In the genomic region with DNA sequence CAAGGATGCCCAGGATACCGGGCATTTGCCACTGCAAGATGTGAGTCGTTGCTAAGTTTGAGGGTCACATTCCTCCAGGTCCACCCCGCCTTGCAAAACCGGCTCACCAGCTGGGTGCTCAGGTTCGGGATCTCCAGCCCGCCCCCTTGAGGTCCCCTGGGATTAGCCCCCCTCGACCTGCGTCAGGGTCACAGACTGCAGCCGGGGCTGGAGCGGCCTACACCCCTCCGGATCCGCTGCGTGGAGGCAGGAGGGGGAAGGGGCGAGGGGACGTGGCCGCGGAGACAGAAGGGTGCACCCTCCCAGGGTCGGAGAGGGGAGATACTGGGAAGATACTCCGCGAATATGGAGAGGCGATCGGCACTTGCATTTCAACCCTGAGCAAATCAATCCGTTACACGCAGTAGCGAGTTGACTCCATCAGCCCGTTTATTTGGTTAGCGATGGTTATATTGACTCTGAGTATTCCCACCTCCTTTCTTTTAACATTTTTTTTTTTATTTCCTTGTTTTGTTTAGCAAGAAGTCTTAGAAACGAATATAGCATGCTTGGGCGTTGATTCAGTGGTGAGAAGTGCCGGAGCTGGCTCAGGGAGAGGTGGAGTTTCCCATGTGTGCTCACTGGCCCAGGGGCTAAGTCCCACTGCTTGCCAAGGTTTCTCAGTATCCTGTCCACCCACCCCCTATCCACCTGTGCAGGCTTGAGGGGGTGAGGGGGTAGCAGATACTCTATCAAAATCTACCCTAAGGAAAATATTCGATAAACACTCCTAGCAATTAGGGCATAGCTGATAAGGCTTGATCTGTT, we compare ENCODE assay signal across 1 cellular context.
TF ChIP-seq lines count a peak whose summit lies in the region.

No MANE protein-coding gene starts in this region.

TF ChIP-seq in HCT116, 20 proteins besides CTCF, POLR2A, EP300 and RAD21 (continued from another document):
- TF ChIP-seq CBX3 (IDR thresholded peaks at IDR 0.05; ENCODE audit: low read depth) (no peak), TCF7L2 (IDR thresholded peaks at IDR 0.05; ENCODE audit: borderline replicate concordance, extremely low read depth, insufficient read depth, insufficient read length) (no peak)
